ENCODE assay signal across 18 cellular contexts in the genomic region with DNA sequence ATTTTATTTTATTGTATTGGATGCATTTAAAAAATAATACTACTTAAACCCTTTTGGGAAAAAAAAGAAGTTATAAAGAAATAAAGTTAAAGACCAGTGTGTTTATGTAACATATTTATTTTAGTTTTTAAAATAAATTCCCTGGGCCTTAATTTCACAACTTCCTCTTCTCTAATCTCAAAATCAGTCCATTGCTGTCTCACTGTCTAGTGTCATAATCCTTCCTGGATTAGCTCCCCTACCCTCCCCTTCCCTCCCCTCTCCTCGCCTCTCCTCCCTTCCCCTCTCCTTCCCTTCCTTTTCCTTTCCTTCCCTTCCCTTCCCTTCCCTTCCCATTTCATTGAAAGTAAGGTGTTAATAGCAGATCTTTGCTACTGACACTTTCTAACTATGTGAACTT.
"Had no signal": no experiment of that assay in that cellular context is flagged by ENCODE, and none has a peak within 500 bp of the region (broad histone marks: within the 10 kb centered on the region; RNA-seq: fewer than 3 reads in every experiment).

No MANE protein-coding gene starts in this region.

- H3K4me1 Mint-ChIP-seq: activated naive CD8-positive, alpha-beta T cell treated with anti-CD3 and anti-CD28 coated beads, Interleukin-2, amount 10 ng/mL, durations not matched to agents 7 days and 5 days had no signal

- H3K4me1 ChIP-seq: breast epithelium, foreskin keratinocyte, tibial nerve, uterus had no signal

- DNase-seq: activated naive CD4-positive, alpha-beta T cell; activated naive CD8-positive, alpha-beta T cell treated with anti-CD3 and anti-CD28 coated beads, Interleukin-2, amount 10 ng/mL, durations not matched to agents 7 days and 5 days; activated T-cell treated with anti-CD3 and anti-CD28 coated beads for 4 hours; aorta; cerebellar nuclear complex; effector memory CD4-positive, alpha-beta T cell; foreskin keratinocyte; glutamatergic neuron; mesendoderm; natural killer cell; stimulated activated CD4-positive, alpha-beta T cell treated with anti-CD3 and anti-CD28 coated beads, Interleukin-15, amount 100 ng/mL, for 24 hours; stimulated activated CD4-positive, alpha-beta T cell treated with anti-CD3 and anti-CD28 coated beads, Interleukin-4, amount 100 ng/mL, for 1 hour; stimulated activated naive B cell treated with anti-CD40 and anti-IgM and Interleukin-4, amounts not matched to agents 10 μg/mL and 1 μg/mL and 100 μg/mL, for 72 hours; uterus had no signal

- H3K27me3 ChIP-seq: breast epithelium, tibial nerve, uterus had no signal

- H3K9me3 Mint-ChIP-seq: natural killer cell; stimulated activated naive B cell treated with anti-CD40 and anti-IgM and Interleukin-4, amounts not matched to agents 10 μg/mL and 1 μg/mL and 100 μg/mL, for 72 hours had no signal

- H3K4me3 ChIP-seq: breast epithelium, skin epidermis, tibial nerve, uterus had no signal

- H3K9me3 ChIP-seq: breast epithelium, tibial nerve, uterus had no signal

- H3K27ac Mint-ChIP-seq: activated naive CD8-positive, alpha-beta T cell treated with anti-CD3 and anti-CD28 coated beads, Interleukin-2, amount 10 ng/mL, durations not matched to agents 7 days and 5 days; dendritic cell treated with granulocyte-macrophage colony-stimulating factor and Interleukin-4, amounts not matched to agents 40 ng/mL and 50 ng/mL, for 4 days; natural killer cell; stimulated activated naive B cell treated with anti-CD40 and anti-IgM and Interleukin-4, amounts not matched to agents 10 μg/mL and 1 μg/mL and 100 μg/mL, for 72 hours had no signal

- H3K27me3 Mint-ChIP-seq: dendritic cell treated with granulocyte-macrophage colony-stimulating factor and Interleukin-4, amounts not matched to agents 40 ng/mL and 50 ng/mL, for 4 days had no signal

- H3K36me3 Mint-ChIP-seq: natural killer cell; stimulated activated naive B cell treated with anti-CD40 and anti-IgM and Interleukin-4, amounts not matched to agents 10 μg/mL and 1 μg/mL and 100 μg/mL, for 72 hours had no signal

- ATAC-seq: foreskin keratinocyte; natural killer cell; stimulated activated naive B cell treated with anti-CD40 and anti-IgM and Interleukin-4, amounts not matched to agents 10 μg/mL and 1 μg/mL and 100 μg/mL, for 72 hours had no signal

- H3K4me3 Mint-ChIP-seq: activated naive CD8-positive, alpha-beta T cell treated with anti-CD3 and anti-CD28 coated beads, Interleukin-2, amount 10 ng/mL, durations not matched to agents 7 days and 5 days; dendritic cell treated with granulocyte-macrophage colony-stimulating factor and Interleukin-4, amounts not matched to agents 40 ng/mL and 50 ng/mL, for 4 days; natural killer cell; stimulated activated naive B cell treated with anti-CD40 and anti-IgM and Interleukin-4, amounts not matched to agents 10 μg/mL and 1 μg/mL and 100 μg/mL, for 72 hours had no signal

- H3K36me3 ChIP-seq: breast epithelium, tibial nerve, uterus had no signal

- H3K27ac ChIP-seq: breast epithelium, foreskin keratinocyte, skin epidermis, tibial nerve, uterus had no signal
